In the genomic region with DNA sequence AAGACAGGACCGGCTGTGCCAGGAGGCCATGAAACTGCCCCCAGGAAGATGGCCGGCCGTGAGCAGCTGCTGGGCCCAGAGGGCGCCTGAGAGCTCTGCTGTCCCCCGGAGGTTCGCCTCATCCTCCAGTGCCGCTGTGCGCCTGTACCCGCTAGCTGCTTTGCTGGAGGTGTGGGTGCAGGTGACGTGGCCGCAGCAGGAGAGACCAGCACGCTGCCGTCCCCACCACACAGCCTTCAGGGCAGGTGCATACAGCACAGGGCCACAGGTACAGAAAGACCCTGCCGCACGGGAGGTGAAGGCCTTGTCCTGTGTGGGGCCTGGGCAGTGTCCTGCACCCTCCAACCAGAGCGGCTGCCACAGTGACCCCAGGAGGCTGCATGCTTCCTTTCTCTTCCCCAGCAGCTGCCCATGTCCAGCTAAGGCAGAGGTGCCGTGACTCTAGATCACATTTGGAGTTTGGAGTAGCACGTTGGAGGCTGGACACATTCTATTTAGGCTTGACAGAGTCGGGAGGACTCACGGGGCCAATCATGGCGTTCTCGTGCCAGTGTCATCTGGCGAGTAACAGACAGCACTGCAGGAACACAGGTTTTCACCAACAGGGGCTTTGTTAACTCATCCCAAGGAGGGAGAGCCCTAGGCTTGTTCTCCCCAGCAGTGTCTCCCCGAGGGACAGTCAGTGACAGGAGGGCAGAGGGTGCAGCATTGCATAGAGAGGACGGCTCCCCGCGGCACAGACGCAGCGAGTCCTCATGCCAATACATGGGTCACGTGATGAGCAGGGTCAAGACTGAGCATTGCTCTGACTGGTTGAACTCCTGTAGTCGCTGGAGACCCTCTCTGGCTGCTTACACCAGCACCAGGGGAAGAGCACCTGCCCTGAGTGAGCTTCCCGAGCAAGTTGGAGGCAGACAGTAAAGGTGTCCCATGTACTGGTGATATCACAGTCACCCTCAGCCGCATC, we compare ENCODE assay signal across 1 cellular context.
TF ChIP-seq lines count a peak whose summit lies in the region.

No MANE protein-coding gene starts in this region.

TF ChIP-seq in HepG2, 621 proteins besides CTCF, POLR2A, EP300 and RAD21 (continued from another document and continues in another):
- TF ChIP-seq, protein P1, sequence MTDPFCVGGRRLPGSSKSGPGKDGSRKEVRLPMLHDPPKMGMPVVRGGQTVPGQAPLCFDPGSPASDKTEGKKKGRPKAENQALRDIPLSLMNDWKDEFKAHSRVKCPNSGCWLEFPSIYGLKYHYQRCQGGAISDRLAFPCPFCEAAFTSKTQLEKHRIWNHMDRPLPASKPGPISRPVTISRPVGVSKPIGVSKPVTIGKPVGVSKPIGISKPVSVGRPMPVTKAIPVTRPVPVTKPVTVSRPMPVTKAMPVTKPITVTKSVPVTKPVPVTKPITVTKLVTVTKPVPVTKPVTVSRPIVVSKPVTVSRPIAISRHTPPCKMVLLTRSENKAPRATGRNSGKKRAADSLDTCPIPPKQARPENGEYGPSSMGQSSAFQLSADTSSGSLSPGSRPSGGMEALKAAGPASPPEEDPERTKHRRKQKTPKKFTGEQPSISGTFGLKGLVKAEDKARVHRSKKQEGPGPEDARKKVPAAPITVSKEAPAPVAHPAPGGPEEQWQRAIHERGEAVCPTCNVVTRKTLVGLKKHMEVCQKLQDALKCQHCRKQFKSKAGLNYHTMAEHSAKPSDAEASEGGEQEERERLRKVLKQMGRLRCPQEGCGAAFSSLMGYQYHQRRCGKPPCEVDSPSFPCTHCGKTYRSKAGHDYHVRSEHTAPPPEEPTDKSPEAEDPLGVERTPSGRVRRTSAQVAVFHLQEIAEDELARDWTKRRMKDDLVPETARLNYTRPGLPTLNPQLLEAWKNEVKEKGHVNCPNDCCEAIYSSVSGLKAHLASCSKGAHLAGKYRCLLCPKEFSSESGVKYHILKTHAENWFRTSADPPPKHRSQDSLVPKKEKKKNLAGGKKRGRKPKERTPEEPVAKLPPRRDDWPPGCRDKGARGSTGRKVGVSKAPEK (CRISPR knock-in tag; IDR thresholded peaks at IDR 0.05; ENCODE audit: borderline replicate concordance) = no peak
- TF ChIP-seq ZNF34 (CRISPR knock-in tag; IDR thresholded peaks at IDR 0.05; ENCODE audit: borderline replicate concordance) (no peak), ZNF225 (CRISPR knock-in tag; IDR thresholded peaks at IDR 0.05) (no peak), GRHL1 (CRISPR knock-in tag; conservative IDR thresholded peaks at IDR 0.05) (no peak), ZBTB4 (CRISPR knock-in tag; IDR thresholded peaks at IDR 0.05; ENCODE audit: borderline replicate concordance) (no peak), TAF15 (IDR thresholded peaks at IDR 0.05; ENCODE audit: low read depth, low read length, poor library complexity, severe bottlenecking) (no peak), ZEB1 (IDR thresholded peaks at IDR 0.05; ENCODE audit: insufficient replicate concordance, low read depth) (no peak), ZBED4 (CRISPR knock-in tag; IDR thresholded peaks at IDR 0.05; ENCODE audit: borderline replicate concordance) (0 out of 2 replicates have a peak, but pooled peaks have one; percentile 31), ZFYVE20 (CRISPR knock-in tag; IDR thresholded peaks at IDR 0.05; ENCODE audit: borderline replicate concordance, low read depth) (no peak), MXD4 (CRISPR knock-in tag; IDR thresholded peaks at IDR 0.05) (no peak), DBP (CRISPR knock-in tag; IDR thresholded peaks at IDR 0.05; ENCODE audit: not compliant biosample characterization) (no peak), GATAD1 (CRISPR knock-in tag; IDR thresholded peaks at IDR 0.05) (no peak), KLF16 (CRISPR knock-in tag; IDR thresholded peaks at IDR 0.05) (no peak), ZNF616 (CRISPR knock-in tag; IDR thresholded peaks at IDR 0.05; ENCODE audit: low read depth) (no peak)
- TF ChIP-seq, protein P2, sequence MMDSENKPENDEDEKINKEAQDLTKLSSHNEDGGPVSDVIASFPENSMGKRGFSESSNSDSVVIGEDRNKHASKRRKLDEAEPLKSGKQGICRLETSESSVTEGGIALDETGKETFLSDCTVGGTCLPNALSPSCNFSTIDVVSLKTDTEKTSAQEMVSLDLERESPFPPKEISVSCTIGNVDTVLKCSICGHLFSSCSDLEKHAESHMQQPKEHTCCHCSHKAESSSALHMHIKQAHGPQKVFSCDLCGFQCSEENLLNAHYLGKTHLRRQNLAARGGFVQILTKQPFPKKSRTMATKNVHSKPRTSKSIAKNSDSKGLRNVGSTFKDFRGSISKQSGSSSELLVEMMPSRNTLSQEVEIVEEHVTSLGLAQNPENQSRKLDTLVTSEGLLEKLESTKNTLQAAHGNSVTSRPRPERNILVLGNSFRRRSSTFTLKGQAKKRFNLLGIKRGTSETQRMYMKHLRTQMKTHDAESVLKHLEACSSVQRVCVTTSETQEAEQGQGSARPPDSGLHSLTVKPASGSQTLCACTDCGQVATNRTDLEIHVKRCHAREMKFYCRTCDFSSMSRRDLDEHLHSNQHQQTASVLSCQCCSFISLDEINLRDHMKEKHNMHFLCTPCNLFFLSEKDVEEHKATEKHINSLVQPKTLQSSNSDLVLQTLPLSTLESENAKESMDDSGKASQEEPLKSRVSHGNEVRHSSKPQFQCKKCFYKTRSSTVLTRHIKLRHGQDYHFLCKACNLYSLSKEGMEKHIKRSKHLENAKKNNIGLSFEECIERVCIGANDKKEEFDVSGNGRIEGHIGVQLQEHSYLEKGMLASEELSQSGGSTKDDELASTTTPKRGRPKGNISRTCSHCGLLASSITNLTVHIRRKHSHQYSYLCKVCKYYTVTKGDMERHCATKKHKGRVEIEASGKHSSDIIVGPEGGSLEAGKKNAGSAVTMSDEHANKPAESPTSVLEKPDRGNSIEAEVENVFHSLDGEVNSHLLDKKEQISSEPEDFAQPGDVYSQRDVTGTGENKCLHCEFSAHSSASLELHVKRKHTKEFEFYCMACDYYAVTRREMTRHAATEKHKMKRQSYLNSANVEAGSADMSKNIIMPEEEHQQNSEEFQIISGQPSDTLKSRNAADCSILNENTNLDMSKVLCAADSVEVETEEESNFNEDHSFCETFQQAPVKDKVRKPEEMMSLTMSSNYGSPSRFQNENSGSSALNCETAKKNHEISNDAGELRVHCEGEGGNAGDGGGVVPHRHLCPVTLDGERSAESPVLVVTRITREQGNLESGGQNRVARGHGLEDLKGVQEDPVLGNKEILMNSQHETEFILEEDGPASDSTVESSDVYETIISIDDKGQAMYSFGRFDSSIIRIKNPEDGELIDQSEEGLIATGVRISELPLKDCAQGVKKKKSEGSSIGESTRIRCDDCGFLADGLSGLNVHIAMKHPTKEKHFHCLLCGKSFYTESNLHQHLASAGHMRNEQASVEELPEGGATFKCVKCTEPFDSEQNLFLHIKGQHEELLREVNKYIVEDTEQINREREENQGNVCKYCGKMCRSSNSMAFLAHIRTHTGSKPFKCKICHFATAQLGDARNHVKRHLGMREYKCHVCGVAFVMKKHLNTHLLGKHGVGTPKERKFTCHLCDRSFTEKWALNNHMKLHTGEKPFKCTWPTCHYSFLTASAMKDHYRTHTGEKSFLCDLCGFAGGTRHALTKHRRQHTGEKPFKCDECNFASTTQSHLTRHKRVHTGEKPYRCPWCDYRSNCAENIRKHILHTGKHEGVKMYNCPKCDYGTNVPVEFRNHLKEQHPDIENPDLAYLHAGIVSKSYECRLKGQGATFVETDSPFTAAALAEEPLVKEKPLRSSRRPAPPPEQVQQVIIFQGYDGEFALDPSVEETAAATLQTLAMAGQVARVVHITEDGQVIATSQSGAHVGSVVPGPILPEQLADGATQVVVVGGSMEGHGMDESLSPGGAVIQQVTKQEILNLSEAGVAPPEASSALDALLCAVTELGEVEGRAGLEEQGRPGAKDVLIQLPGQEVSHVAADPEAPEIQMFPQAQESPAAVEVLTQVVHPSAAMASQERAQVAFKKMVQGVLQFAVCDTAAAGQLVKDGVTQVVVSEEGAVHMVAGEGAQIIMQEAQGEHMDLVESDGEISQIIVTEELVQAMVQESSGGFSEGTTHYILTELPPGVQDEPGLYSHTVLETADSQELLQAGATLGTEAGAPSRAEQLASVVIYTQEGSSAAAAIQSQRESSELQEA (CRISPR knock-in tag; IDR thresholded peaks at IDR 0.05; ENCODE audit: not compliant biosample characterization) = no peak
- TF ChIP-seq, protein P3, sequence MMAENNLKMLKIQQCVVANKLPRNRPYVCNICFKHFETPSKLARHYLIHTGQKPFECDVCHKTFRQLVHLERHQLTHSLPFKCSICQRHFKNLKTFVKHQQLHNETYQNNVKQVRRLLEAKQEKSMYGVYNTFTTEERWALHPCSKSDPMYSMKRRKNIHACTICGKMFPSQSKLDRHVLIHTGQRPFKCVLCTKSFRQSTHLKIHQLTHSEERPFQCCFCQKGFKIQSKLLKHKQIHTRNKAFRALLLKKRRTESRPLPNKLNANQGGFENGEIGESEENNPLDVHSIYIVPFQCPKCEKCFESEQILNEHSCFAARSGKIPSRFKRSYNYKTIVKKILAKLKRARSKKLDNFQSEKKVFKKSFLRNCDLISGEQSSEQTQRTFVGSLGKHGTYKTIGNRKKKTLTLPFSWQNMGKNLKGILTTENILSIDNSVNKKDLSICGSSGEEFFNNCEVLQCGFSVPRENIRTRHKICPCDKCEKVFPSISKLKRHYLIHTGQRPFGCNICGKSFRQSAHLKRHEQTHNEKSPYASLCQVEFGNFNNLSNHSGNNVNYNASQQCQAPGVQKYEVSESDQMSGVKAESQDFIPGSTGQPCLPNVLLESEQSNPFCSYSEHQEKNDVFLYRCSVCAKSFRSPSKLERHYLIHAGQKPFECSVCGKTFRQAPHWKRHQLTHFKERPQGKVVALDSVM (CRISPR knock-in tag; IDR thresholded peaks at IDR 0.05) = no peak
